In the genomic region with DNA sequence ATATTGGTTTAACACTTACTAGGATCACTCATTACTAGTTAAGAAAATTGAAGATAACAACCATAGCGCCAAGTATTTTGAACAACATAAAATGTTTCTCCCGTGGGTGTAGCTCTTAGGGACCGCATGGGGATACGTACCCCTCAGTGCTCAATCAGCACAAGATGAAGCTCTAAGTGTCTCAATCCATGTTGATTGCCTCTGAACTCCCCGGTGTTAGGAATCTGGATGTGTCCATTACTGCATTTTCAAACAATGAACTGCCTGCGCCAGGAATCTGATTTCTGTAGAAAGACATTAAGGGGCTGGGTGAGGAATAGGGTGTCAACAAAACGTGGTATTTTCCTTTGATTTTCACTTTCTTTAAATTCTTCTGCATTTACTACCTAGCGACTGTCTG, we compare ENCODE assay signal across 19 cellular contexts.
"Had no signal": no experiment of that assay in that cellular context is flagged by ENCODE, and none has a peak within 500 bp of the region (broad histone marks: within the 10 kb centered on the region; RNA-seq: fewer than 3 reads in every experiment).

No MANE protein-coding gene starts in this region.

- DNase-seq: dermis blood vessel endothelial cell; foreskin keratinocyte; left colon; left ventricle myocardium superior; mesenchymal stem cell; naive B cell; posterior cingulate gyrus; sigmoid colon; stimulated activated CD4-positive, alpha-beta T cell treated with anti-CD3 and anti-CD28 coated beads, Interleukin-2, amount 100 ng/mL, for 24 hours; stimulated activated CD4-positive, alpha-beta T cell treated with anti-CD3 and anti-CD28 coated beads, Interleukin-4, amount 100 ng/mL, for 4 hours; stimulated activated naive B cell treated with anti-CD40 and anti-IgM and Interleukin-4, amounts not matched to agents 10 μg/mL and 1 μg/mL and 100 μg/mL, for 72 hours; stimulated activated naive CD8-positive, alpha-beta T cell treated with anti-CD3 and anti-CD28 coated beads, Interleukin-15, amount 100 ng/mL, for 72 hours; testis; upper lobe of right lung had no signal

- H3K27me3 ChIP-seq: foreskin keratinocyte, right atrium auricular region, sigmoid colon, testis, tibial nerve, upper lobe of right lung, vagina had no signal

- H3K36me3 ChIP-seq: right atrium auricular region, sigmoid colon, tibial nerve, upper lobe of right lung, vagina had no signal

- H3K27ac ChIP-seq: foreskin keratinocyte, right atrium auricular region, sigmoid colon, skin epidermis, testis, tibial nerve, upper lobe of right lung, vagina had no signal

- H3K9me3 ChIP-seq: right atrium auricular region, sigmoid colon, testis, tibial nerve, upper lobe of right lung, vagina had no signal

- H3K4me3 ChIP-seq: lung, right atrium auricular region, sigmoid colon, skin epidermis, testis, tibial nerve, upper lobe of right lung, vagina had no signal
